ENCODE assay signal across 8 cellular contexts in genomic region chr11:65861533-65862183, GRCh38. TPM values are rescaled to one million over a fixed set of nuclear protein-coding genes. Genes with fewer than 3 reads are reported as not detected.
DNase-seq lines count a peak whose midpoint lies in the region; ATAC-seq and TF ChIP-seq lines count a peak whose summit lies in the region.

No MANE protein-coding gene starts in this region.

- WGBS in gastroesophageal sphincter (ENCODE audit: low coverage in 1 of 2), 2 donors = 63 to 72% methylated on average over 2 to 4 of the region's 13 CpGs

- H3K27me3 ChIP-seq in WERI-Rb-1 (ENCODE audit: insufficient read depth, low read depth, severe bottlenecking) (no peaks in the 10 kb centered on the region), gastroesophageal sphincter (no peaks in the 10 kb centered on the region), rectal smooth muscle tissue (ENCODE audit: control insufficient read depth, insufficient read depth, low read length) (no peaks in the 10 kb centered on the region)

- no peak for ATAC-seq in gastroesophageal sphincter
- ATAC-seq in HG02981 (IDR thresholded peaks at IDR 0.05; ENCODE audit: unreplicated experiment) = no peak
- no peak for ATAC-seq in GM19397 (IDR thresholded peaks at IDR 0.05; ENCODE audit: unreplicated experiment)
- no peak for ATAC-seq in HG03565 (IDR thresholded peaks at IDR 0.05; ENCODE audit: unreplicated experiment)

- H3K9me3 ChIP-seq in WERI-Rb-1 (ENCODE audit: severe bottlenecking) = no peaks in the 10 kb centered on the region
- no peaks in the 10 kb centered on the region for H3K9me3 ChIP-seq in gastroesophageal sphincter

- peak overlapping the region; percentile 99 for H3K27ac ChIP-seq in WERI-Rb-1
- peak overlapping the region in 3 of 4 donors; percentile 90 to 99 (median 97) for H3K27ac ChIP-seq in gastroesophageal sphincter
- peak overlapping the region; percentile 99 for H3K27ac ChIP-seq in rectal smooth muscle tissue (ENCODE audit: low read depth, low read length)

- no peak for TF ChIP-seq POLR2A in gastroesophageal sphincter (IDR thresholded peaks at IDR 0.05)

- no peak overlapping the region for H3K9ac ChIP-seq in rectal smooth muscle tissue (ENCODE audit: low read length)

- H3K36me3 ChIP-seq in WERI-Rb-1 (peaks cover 73% of the 10 kb centered on the region), gastroesophageal sphincter (peaks cover 0 to 51% of the 10 kb centered on the region in 2 donors), rectal smooth muscle tissue (ENCODE audit: control insufficient read depth, insufficient read depth, low read length) (peaks cover 24% of the 10 kb centered on the region)

- DNase-seq in WERI-Rb-1 (peak; percentile 13), cerebellum (ENCODE audit: low spot score) (no peak)

- no peak for TF ChIP-seq EP300 in gastroesophageal sphincter (IDR thresholded peaks at IDR 0.05)

- TF ChIP-seq CTCF in GM12875 (IDR thresholded peaks at IDR 0.05; ENCODE audit: borderline replicate concordance, insufficient read depth, low read depth, low read length) = no peak
- TF ChIP-seq CTCF in WERI-Rb-1 (IDR thresholded peaks at IDR 0.05; ENCODE audit: low read depth, low read length) = no peak
- TF ChIP-seq CTCF in gastroesophageal sphincter (IDR thresholded peaks at IDR 0.05) = no peak

- H3K4me1 ChIP-seq in gastroesophageal sphincter (peaks cover 0 to 61% (median 15%) of the 10 kb centered on the region in 3 donors), rectal smooth muscle tissue (ENCODE audit: control insufficient read depth, insufficient read depth, low read length) (peaks cover 20% of the 10 kb centered on the region)

- peak overlapping the region; percentile 89 for H3K4me3 ChIP-seq in GM12875 (ENCODE audit: low read depth, low read length)
- peak overlapping the region; percentile 96 for H3K4me3 ChIP-seq in WERI-Rb-1 (ENCODE audit: low read depth, low read length)
- H3K4me3 ChIP-seq in gastroesophageal sphincter = peak overlapping the region; percentile 61 to 95
- peak overlapping the region; percentile 96 for H3K4me3 ChIP-seq in rectal smooth muscle tissue (ENCODE audit: low read length)

RNA-seq across cellular contexts. Expression of gene MUS81, which starts 1.4 kb away (rescaled TPM):
- 10 to 100 TPM; 37.2 to 71.7 (median 60.8) TPM for total RNA-seq in gastroesophageal sphincter
- total RNA-seq in cerebellum = 40.6 TPM

RNA-seq across cellular contexts. Expression of gene CFL1, which starts 3.7 kb away (rescaled TPM):
- total RNA-seq in gastroesophageal sphincter (100 to 1,000 TPM; 559 to 895 (median 639) TPM), cerebellum (290 TPM)

RNA-seq across cellular contexts. Expression of gene EFEMP2, which starts 10.9 kb away (rescaled TPM):
- total RNA-seq in gastroesophageal sphincter (10 to 100 TPM; 55.6 to 92.8 (median 81.2) TPM), cerebellum (4.9 TPM)

RNA-seq across cellular contexts. Expression of gene CTSW, which starts 18.0 kb away (rescaled TPM):
- total RNA-seq in gastroesophageal sphincter = 1 to 10 TPM in 1 of 4 donors, under 1 TPM in 2, not detected in 1; 0.52 to 3.6 (median 0.94) TPM
- not detected for total RNA-seq in cerebellum

RNA-seq across cellular contexts. Expression of gene FIBP, which starts 26.6 kb away (rescaled TPM):
- 10 to 100 TPM; 35.2 to 62.3 (median 54.6) TPM for total RNA-seq in gastroesophageal sphincter
- total RNA-seq in cerebellum = 73.7 TPM
